In the genomic region with DNA sequence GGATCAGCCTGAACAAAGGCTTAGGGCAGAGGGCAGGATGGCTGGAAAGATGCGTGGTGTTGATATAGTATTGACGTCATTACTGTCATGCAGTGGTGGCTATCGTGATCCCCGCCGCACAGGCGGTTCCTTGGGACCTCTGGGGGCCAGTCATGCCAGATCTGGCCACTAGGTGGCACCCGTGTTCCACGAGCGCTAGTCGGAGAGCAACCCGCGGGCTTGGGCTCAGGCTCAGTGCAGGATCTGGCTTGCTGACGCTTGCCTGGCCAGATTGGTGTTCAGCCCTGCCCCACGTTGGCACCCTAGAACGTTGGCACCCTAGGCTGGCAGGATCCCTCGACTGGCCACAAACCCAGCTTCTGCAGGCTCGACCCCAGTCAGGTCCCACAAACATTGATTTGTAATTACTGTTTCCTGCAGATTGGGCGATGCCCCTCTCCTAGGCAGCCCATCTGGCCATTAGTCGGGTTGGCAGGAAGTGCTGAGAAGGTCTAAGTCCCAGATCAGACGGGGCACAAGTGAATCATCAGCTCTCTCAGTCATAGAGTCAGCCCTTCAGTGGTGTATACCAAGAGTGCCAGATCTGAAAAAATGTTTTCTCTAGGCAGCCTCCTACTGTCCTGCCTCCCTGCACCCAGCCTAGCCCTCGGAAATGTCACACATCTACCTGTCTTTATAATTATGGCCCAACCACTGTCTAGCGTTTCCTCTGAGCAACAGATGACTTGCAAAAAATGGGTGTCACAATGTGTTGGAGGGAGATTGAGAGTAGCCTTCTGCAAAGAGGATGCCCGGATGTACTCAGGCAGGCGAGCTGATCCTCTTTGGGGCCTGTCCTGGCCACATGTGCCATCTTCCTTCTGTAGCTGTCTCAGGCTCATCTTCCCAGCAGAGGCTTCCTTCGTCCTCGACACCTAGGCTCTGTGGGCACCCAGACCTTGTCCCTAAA, we compare ENCODE assay signal across 8 cellular contexts.
DNase-seq lines count a peak whose midpoint lies in the region; ATAC-seq and TF ChIP-seq lines count a peak whose summit lies in the region.

No MANE protein-coding gene starts in this region.

- H3K27me3 Mint-ChIP-seq in endothelial cell (ENCODE audit: unreplicated experiment): peaks cover 8% of the 10 kb centered on the region

- peaks cover 4% of the 10 kb centered on the region for H3K36me3 Mint-ChIP-seq in endothelial cell (ENCODE audit: low read depth, unreplicated experiment)

- peak; percentile 82 for DNase-seq in COLO668 (lab: John Stamatoyannopoulos, UW; ENCODE audit: unreplicated experiment)
- DNase-seq in NCI-H82 treated with DMSO at 0.1 percent for 48 hours (lab: John Stamatoyannopoulos, UW; ENCODE audit: unreplicated experiment): peak; percentile 15
- peak; percentile 51 to 63 for DNase-seq in activated CD8-positive, alpha-beta memory T cell treated with anti-CD3 and anti-CD28 coated beads for 4 hours (ENCODE audit: low read depth in 2 of 2)
- peak; percentile 95 for DNase-seq in endothelial cell (ENCODE audit: low spot score)
- DNase-seq in mucosa of gallbladder (ENCODE audit: low spot score): peak; percentile 84
- DNase-seq in stimulated activated CD8-positive, alpha-beta memory T cell treated with anti-CD3 and anti-CD28 coated beads, Interleukin-7, amount 100 ng/mL, for 1 hour (ENCODE audit: low read depth in 2 of 2): peak; percentile 63 to 83

- ATAC-seq in GM19438 (IDR thresholded peaks at IDR 0.05; ENCODE audit: low read depth, unreplicated experiment) (peak; percentile 94), HG03469 (IDR thresholded peaks at IDR 0.05; ENCODE audit: unreplicated experiment) (peak; percentile 87)

- H3K4me3 Mint-ChIP-seq in endothelial cell (ENCODE audit: unreplicated experiment): no peak overlapping the region

- peak; percentile 100 for TF ChIP-seq CTCF in endothelial cell (IDR thresholded peaks at IDR 0.05; ENCODE audit: unreplicated experiment)

- H3K4me1 Mint-ChIP-seq in endothelial cell (ENCODE audit: unreplicated experiment): peaks cover 34% of the 10 kb centered on the region

- H3K27ac Mint-ChIP-seq in endothelial cell (ENCODE audit: unreplicated experiment): no peak overlapping the region

- H3K9me3 Mint-ChIP-seq in endothelial cell (ENCODE audit: unreplicated experiment): no peaks in the 10 kb centered on the region

Comparison
In these comparisons a context has a peak if more than half of its experiments do, and no peak if none do; other contexts are left out.
1. Peak in every context shown above with its lines: DNase-seq and ATAC-seq.
2. DNase-seq: peak in every context shown above with its lines; median percentile 95 in endothelial cell; 84 in mucosa of gallbladder; 82 in COLO668; 73 in stimulated activated CD8-positive, alpha-beta memory T cell treated with anti-CD3 and anti-CD28 coated beads, Interleukin-7, amount 100 ng/mL, for 1 hour; 57 in activated CD8-positive, alpha-beta memory T cell treated with anti-CD3 and anti-CD28 coated beads for 4 hours; 15 in NCI-H82 treated with DMSO at 0.1 percent for 48 hours.